In the genomic region with DNA sequence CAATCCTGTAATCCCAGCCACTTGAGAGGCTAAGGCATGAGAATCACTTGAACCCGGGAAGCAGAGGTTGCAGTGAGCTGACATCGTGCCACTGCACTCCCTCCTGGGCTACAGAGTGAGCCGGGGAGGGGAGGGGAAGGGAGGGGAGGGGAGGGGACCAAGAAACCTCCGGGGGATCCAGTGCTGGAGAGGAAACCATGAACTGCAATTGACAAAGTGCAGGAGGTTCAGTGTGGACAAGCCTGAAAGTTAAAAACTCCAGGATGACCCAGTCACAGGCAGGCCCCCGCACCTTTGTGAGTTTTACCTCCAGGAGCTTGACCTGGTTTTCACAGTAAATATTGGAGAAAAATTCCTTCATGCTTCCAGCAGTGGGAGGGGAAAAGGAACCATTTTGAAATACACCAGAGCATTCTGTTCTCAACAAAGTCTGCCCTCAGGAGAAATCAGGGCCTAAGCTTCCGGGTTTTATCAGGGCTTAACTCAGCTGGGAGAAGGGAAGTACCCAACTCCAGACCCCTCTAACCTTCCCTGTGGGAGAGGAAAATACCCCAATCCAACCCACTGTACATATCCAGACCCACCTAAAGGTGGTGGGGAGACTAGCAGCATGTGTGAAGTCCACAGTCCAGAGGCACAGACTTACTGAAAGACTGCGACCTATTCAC, we compare ENCODE assay signal across 19 cellular contexts. TPM values are rescaled to one million over a fixed set of nuclear protein-coding genes. Genes with fewer than 3 reads are reported as not detected.
A peak's percentile ranks its signal among the peaks of the same experiment; 100 is the strongest.
DNase-seq lines count a peak whose midpoint lies in the region; ATAC-seq and TF ChIP-seq lines count a peak whose summit lies in the region.
"Had no signal": no experiment of that assay in that cellular context is flagged by ENCODE, and none has a peak within 500 bp of the region (broad histone marks: within the 10 kb centered on the region; RNA-seq: fewer than 3 reads in every experiment).

No MANE protein-coding gene starts in this region.

- no peak overlapping the region for H3K4ac ChIP-seq in mesendoderm (ENCODE audit: low read depth, low read length)

- no peaks in the 10 kb centered on the region for H3K79me2 ChIP-seq in mesendoderm (ENCODE audit: control insufficient read depth, insufficient read depth, low read length)

- H3K4me3 ChIP-seq in cardiac muscle cell (no peak overlapping the region), heart right ventricle (no peak overlapping the region), mesendoderm (ENCODE audit: low read length) (no peak overlapping the region), upper lobe of right lung (no peak overlapping the region)
- H3K4me3 ChIP-seq: ascending aorta, esophagus squamous epithelium, prostate gland had no signal

- no peaks in the 10 kb centered on the region for H3K79me1 ChIP-seq in mesendoderm (ENCODE audit: low read length)

- H3K9me3 ChIP-seq in cardiac muscle cell (ENCODE audit: low read depth) (no peaks in the 10 kb centered on the region), heart right ventricle (no peaks in the 10 kb centered on the region), upper lobe of right lung (no peaks in the 10 kb centered on the region)
- H3K9me3 ChIP-seq: ascending aorta, esophagus squamous epithelium, prostate gland had no signal

- ATAC-seq in heart right ventricle (no peak), upper lobe of right lung (peak; percentile 76)
- ATAC-seq: natural killer cell, T-cell had no signal

- H3K4me1 ChIP-seq in cardiac muscle cell (ENCODE audit: low read depth): peaks cover 3% of the 10 kb centered on the region
- peaks cover 0 to 8% (median 0%) of the 10 kb centered on the region in 9 donors for H3K4me1 ChIP-seq in heart right ventricle
- no peaks in the 10 kb centered on the region for H3K4me1 ChIP-seq in mesendoderm (ENCODE audit: control insufficient read depth, low read depth, low read length)
- H3K4me1 ChIP-seq in upper lobe of right lung: no peaks in the 10 kb centered on the region
- H3K4me1 ChIP-seq: ascending aorta, esophagus squamous epithelium, prostate gland had no signal

- intact Hi-C loops in heart right ventricle (cut with DNase I): no loop called here
- intact Hi-C loops in upper lobe of right lung (cut with DNase I): no loop called here

- H3K36me3 ChIP-seq in cardiac muscle cell: no peaks in the 10 kb centered on the region
- no peaks in the 10 kb centered on the region for H3K36me3 ChIP-seq in heart right ventricle
- no peaks in the 10 kb centered on the region for H3K36me3 ChIP-seq in mesendoderm (ENCODE audit: control insufficient read depth, insufficient read depth, low read length)
- no peaks in the 10 kb centered on the region for H3K36me3 ChIP-seq in upper lobe of right lung
- H3K36me3 ChIP-seq: ascending aorta, esophagus squamous epithelium, prostate gland had no signal

- H2BK15ac ChIP-seq in mesendoderm (replicated peaks; ENCODE audit: low read depth): no peak overlapping the region

- H4K8ac ChIP-seq in mesendoderm (ENCODE audit: low read depth, low read length): peak overlapping the region; percentile 89

- no peak overlapping the region for H3K23ac ChIP-seq in mesendoderm (ENCODE audit: low read length)

- 38 to 43% methylated on average over 7 of the region's 7 CpGs for WGBS in heart right ventricle, 2 donors
- WGBS in mesendoderm (ENCODE audit: extremely low coverage, insufficient coverage, low lambda C conversion rate): no CpG with 5 or more reads among the region's 7 CpGs

- TF ChIP-seq CTCF in cardiac muscle cell (IDR thresholded peaks at IDR 0.05; ENCODE audit: low read depth, low read length) (no peak), heart right ventricle (IDR thresholded peaks at IDR 0.05) (no peak), glutamatergic neuron (IDR thresholded peaks at IDR 0.05; ENCODE audit: partially characterized antibody, unreplicated experiment) (no peak), upper lobe of right lung (IDR thresholded peaks at IDR 0.05) (no peak)

- peak overlapping the region; percentile 71 for H4K5ac ChIP-seq in mesendoderm (ENCODE audit: low read length)

- peak in 1 of 2 donors; percentile 32 for DNase-seq in cardiac muscle cell (ENCODE audit: low read depth in 1 of 2, low spot score in 1 of 2)
- DNase-seq in heart right ventricle: no peak
- DNase-seq in glutamatergic neuron: peak; percentile 24
- peak; percentile 16 for DNase-seq in mesendoderm
- no peak for DNase-seq in upper lobe of right lung
- no peak for DNase-seq in glomerular visceral epithelial cell (ENCODE audit: extremely low spot score)
- no peak for DNase-seq in kidney tubule cell (ENCODE audit: low spot score)
- DNase-seq in cerebellar nuclear complex (lab: John Stamatoyannopoulos, UW): no peak
- DNase-seq: activated CD4-positive, alpha-beta T cell treated with anti-CD3 and anti-CD28 coated beads, Interleukin-2, amount 50 U/mL, for 4 hours; activated naive CD4-positive, alpha-beta T cell treated with Interleukin-2 at 50 U/mL for 16 hours; effector memory CD4-positive, alpha-beta T cell; esophagus squamous epithelium; natural killer cell; NCI-H187; stimulated activated CD4-positive, alpha-beta T cell treated with anti-CD3 and anti-CD28 coated beads, Interleukin-4, amount 100 ng/mL, for 4 hours; T-cell had no signal

- H3K27ac Mint-ChIP-seq in glutamatergic neuron (ENCODE audit: unreplicated experiment): no peak overlapping the region
- H3K27ac Mint-ChIP-seq: IgD-negative memory B cell, natural killer cell, T-cell had no signal

- no peak overlapping the region for H3K4me3 Mint-ChIP-seq in glutamatergic neuron (ENCODE audit: unreplicated experiment)
- H3K4me3 Mint-ChIP-seq: IgD-negative memory B cell, natural killer cell, T-cell had no signal

- peaks cover 4% of the 10 kb centered on the region for H3K9me3 Mint-ChIP-seq in glutamatergic neuron (ENCODE audit: unreplicated experiment)
- H3K9me3 Mint-ChIP-seq: IgD-negative memory B cell, natural killer cell, T-cell had no signal

- H3K27me3 Mint-ChIP-seq in glutamatergic neuron (ENCODE audit: unreplicated experiment): peaks cover 5% of the 10 kb centered on the region

- H3K27ac ChIP-seq in cardiac muscle cell: peak overlapping the region; percentile 5
- H3K27ac ChIP-seq in heart right ventricle: no peak overlapping the region
- H3K27ac ChIP-seq in mesendoderm (ENCODE audit: low read depth, low read length): no peak overlapping the region
- H3K27ac ChIP-seq in upper lobe of right lung: peak overlapping the region; percentile 47
- H3K27ac ChIP-seq: ascending aorta, esophagus squamous epithelium, prostate gland had no signal

- H2BK120ac ChIP-seq in mesendoderm (ENCODE audit: low read depth, low read length): no peak overlapping the region

- H3K56ac ChIP-seq in mesendoderm (ENCODE audit: low read length): peak overlapping the region; percentile 42

- no peaks in the 10 kb centered on the region for H3K4me1 Mint-ChIP-seq in glutamatergic neuron (ENCODE audit: low read depth, unreplicated experiment)

- no peak overlapping the region for H3K18ac ChIP-seq in mesendoderm (ENCODE audit: low read length)

- no peaks in the 10 kb centered on the region for H3K36me3 Mint-ChIP-seq in glutamatergic neuron (ENCODE audit: unreplicated experiment)
- H3K36me3 Mint-ChIP-seq: IgD-negative memory B cell, natural killer cell, T-cell had no signal

- no peak overlapping the region for H2AK5ac ChIP-seq in mesendoderm (ENCODE audit: low read length)

- no peaks in the 10 kb centered on the region for H3K27me3 ChIP-seq in cardiac muscle cell
- no peaks in the 10 kb centered on the region for H3K27me3 ChIP-seq in heart right ventricle
- no peaks in the 10 kb centered on the region for H3K27me3 ChIP-seq in mesendoderm (ENCODE audit: insufficient read depth, low read length, poor library complexity)
- no peaks in the 10 kb centered on the region for H3K27me3 ChIP-seq in upper lobe of right lung
- H3K27me3 ChIP-seq: ascending aorta, esophagus squamous epithelium had no signal

- no peak overlapping the region for H3K9ac ChIP-seq in mesendoderm (ENCODE audit: low read length)

- H3K4me2 ChIP-seq in mesendoderm (ENCODE audit: low read length): no peak overlapping the region

- no peak overlapping the region for H2BK5ac ChIP-seq in mesendoderm (ENCODE audit: low read length)

RNA-seq across cellular contexts. Expression of a gene that starts 15.5 kb away (rescaled TPM):
- total RNA-seq in cardiac muscle cell (31.5 and 42.8 TPM in 2 replicates), heart right ventricle (10 to 100 TPM in 4 of 10 donors, 1 to 10 TPM in 6; 6.8 to 14.3 (median 8.9) TPM), glutamatergic neuron (ENCODE audit: unreplicated experiment) (216 TPM), upper lobe of right lung (9.5 TPM)
- polyA plus RNA-seq in cardiac muscle cell (10.0 and 16.5 TPM in 2 replicates), heart right ventricle (1 to 10 TPM; 4.6 to 7.5 TPM)
- 12.0 TPM for polyA plus RNA-seq in mesendoderm (2013, experiment 1 of 2)
- polyA plus RNA-seq in mesendoderm (2013, experiment 2 of 2): 12.9 TPM

RNA-seq across cellular contexts. Expression of a gene that starts 29.2 kb away (rescaled TPM):
- total RNA-seq in cardiac muscle cell: 44.5 and 45.2 TPM in 2 replicates
- polyA plus RNA-seq in cardiac muscle cell: 8.2 and 9.0 TPM in 2 replicates
- 10 to 100 TPM in 5 of 10 donors, 1 to 10 TPM in 5; 7.0 to 13.2 (median 9.9) TPM for total RNA-seq in heart right ventricle
- polyA plus RNA-seq in heart right ventricle: 1 to 10 TPM; 9.4 to 9.7 TPM
- 83.7 TPM for total RNA-seq in glutamatergic neuron (ENCODE audit: unreplicated experiment)
- polyA plus RNA-seq in mesendoderm (2013, experiment 1 of 2): 63.0 TPM
- 65.1 TPM for polyA plus RNA-seq in mesendoderm (2013, experiment 2 of 2)
- total RNA-seq in upper lobe of right lung: 20.3 TPM

RNA-seq across cellular contexts. Expression of a gene that starts 54.9 kb away (rescaled TPM):
- 31.0 and 31.4 TPM in 2 replicates for total RNA-seq in cardiac muscle cell
- polyA plus RNA-seq in cardiac muscle cell: 37.2 and 38.1 TPM in 2 replicates
- 10 to 100 TPM; 33.8 to 42.7 (median 39.0) TPM for total RNA-seq in heart right ventricle
- 10 to 100 TPM; 12.6 to 18.9 TPM for polyA plus RNA-seq in heart right ventricle
- 76.8 TPM for total RNA-seq in glutamatergic neuron (ENCODE audit: unreplicated experiment)
- polyA plus RNA-seq in mesendoderm (2013, experiment 1 of 2): 44.0 TPM
- polyA plus RNA-seq in mesendoderm (2013, experiment 2 of 2): 44.6 TPM
- total RNA-seq in upper lobe of right lung: 40.7 TPM

Comparison
In these comparisons a context has a peak if more than half of its experiments do, and no peak if none do; other contexts are left out.
1. H3K27ac ChIP-seq: peak in cardiac muscle cell (single experiment) and upper lobe of right lung (single experiment); none in heart right ventricle (0 of 10) and mesendoderm (single experiment).
2. DNase-seq: peak in glutamatergic neuron (single experiment) and mesendoderm (single experiment); none in heart right ventricle (0 of 2), upper lobe of right lung (single experiment), glomerular visceral epithelial cell (single experiment), kidney tubule cell (single experiment) and cerebellar nuclear complex (0 of 2).